Comparison of ENCODE assay signal across 9 cellular contexts in genomic region chr1:41728403-41729202, GRCh38.
DNase-seq lines count a peak whose midpoint lies in the region; ATAC-seq, FAIRE-seq and TF ChIP-seq lines count a peak whose summit lies in the region.
"Had no signal": no experiment of that assay in that cellular context is flagged by ENCODE, and none has a peak within 500 bp of the region (broad histone marks: within the 10 kb centered on the region; RNA-seq: fewer than 3 reads in every experiment).

No MANE protein-coding gene starts in this region.

- TF ChIP-seq CTCF in GM10248 (IDR thresholded peaks at IDR 0.05; ENCODE audit: control extremely low read depth, extremely low read depth, low read depth, missing control alignments) (no peak), neural crest cell (conservative IDR thresholded peaks at IDR 0.05) (no peak), HFFc6 (IDR thresholded peaks at IDR 0.05) (no peak), right atrium auricular region (IDR thresholded peaks at IDR 0.05) (no peak)

- no peaks in the 10 kb centered on the region for H3K4me1 Mint-ChIP-seq in neural crest cell
- peaks cover 16% of the 10 kb centered on the region for H3K4me1 Mint-ChIP-seq in HFFc6 (ENCODE audit: low read depth)

- H3K9me3 Mint-ChIP-seq in neural crest cell (no peaks in the 10 kb centered on the region), HFFc6 (no peaks in the 10 kb centered on the region)

- peak; percentile 89 for DNase-seq in GM10248 (ENCODE audit: extremely low spot score)
- DNase-seq in activated CD8-positive, alpha-beta memory T cell treated with anti-CD3 and anti-CD28 coated beads for 24 hours, result peak; percentile 84
- no peak for DNase-seq in neural crest cell (ENCODE audit: low read depth, low spot score)
- no peak for DNase-seq in HTR-8/SVneo (ENCODE audit: insufficient read length, low spot score)
- no peak for DNase-seq in HFFc6
- no peak for DNase-seq in right atrium auricular region (ENCODE audit: low spot score)

- POLR2A ChIA-PET in GM10248 (lab: Yijun Ruan, JAX), result no interaction called here

- H3K27ac Mint-ChIP-seq in neural crest cell (ENCODE audit: unreplicated experiment) (peak overlapping the region; percentile 22), HFFc6 (no peak overlapping the region)

- H3K27me3 ChIP-seq in right atrium auricular region, result no peaks in the 10 kb centered on the region

- H3K4me3 Mint-ChIP-seq in neural crest cell (no peak overlapping the region), HFFc6 (no peak overlapping the region)

- H3K4me3 ChIP-seq in right atrium auricular region, result no peak overlapping the region
- H3K4me3 ChIP-seq: K562 had no signal

- no peaks in the 10 kb centered on the region for H3K27me3 Mint-ChIP-seq in neural crest cell (ENCODE audit: low read depth)
- H3K27me3 Mint-ChIP-seq in HFFc6 (ENCODE audit: insufficient read depth), result peaks cover 4% of the 10 kb centered on the region

- FAIRE-seq in HTR-8/SVneo (lab: Jason Lieb, UNC), result no peak
- FAIRE-seq: K562 had no signal

- ATAC-seq in GM19397 (IDR thresholded peaks at IDR 0.05; ENCODE audit: unreplicated experiment) (peak; percentile 79), HG03460 (IDR thresholded peaks at IDR 0.05; ENCODE audit: unreplicated experiment) (peak; percentile 82)
- ATAC-seq: K562 had no signal

- no peaks in the 10 kb centered on the region for H3K9me3 ChIP-seq in right atrium auricular region

- H3K36me3 Mint-ChIP-seq in neural crest cell (ENCODE audit: low read depth) (no peaks in the 10 kb centered on the region), HFFc6 (ENCODE audit: low read depth) (no peaks in the 10 kb centered on the region; the same call in 1 of the 2 replicates)

- CTCF ChIA-PET in GM10248 (lab: Yijun Ruan, JAX), result interaction anchor here (0.9 to 2.4 kb wide), 5 partner anchors 10 to 22 kb away, joined by 3 to 12 read pairs (median 5); no protein-coding TSS in a partner anchor

- no peak overlapping the region for H3K27ac ChIP-seq in right atrium auricular region

- no peaks in the 10 kb centered on the region for H3K36me3 ChIP-seq in right atrium auricular region

- H3K4me1 ChIP-seq in right atrium auricular region, result peaks cover 0 to 65% of the 10 kb centered on the region in 2 donors

Comparison
In these comparisons a context has a peak if more than half of its experiments do, and no peak if none do; other contexts are left out.
1. DNase-seq: peak in GM10248 (single experiment) and activated CD8-positive, alpha-beta memory T cell treated with anti-CD3 and anti-CD28 coated beads for 24 hours (single experiment); none in neural crest cell (single experiment), HTR-8/SVneo (single experiment), HFFc6 (single experiment) and right atrium auricular region (single experiment).